ENCODE assay signal across 1 cellular context in genomic region chr1:19182223-19182622, GRCh38.
TF ChIP-seq lines count a peak whose summit lies in the region.

No MANE protein-coding gene starts in this region.

TF ChIP-seq in K562, 482 proteins besides CTCF, POLR2A, EP300 and RAD21 (continued from another document):
- TF ChIP-seq MEF2D (tag; conservative IDR thresholded peaks at IDR 0.05; ENCODE audit: low read depth) (no peak), RBM25 (IDR thresholded peaks at IDR 0.05; ENCODE audit: low read depth, low read length, severe bottlenecking) (peak; percentile 5), SRF (CRISPR knock-in tag; IDR thresholded peaks at IDR 0.05) (no peak)
